Comparison of ENCODE assay signal across 1 cellular context in the genomic region with DNA sequence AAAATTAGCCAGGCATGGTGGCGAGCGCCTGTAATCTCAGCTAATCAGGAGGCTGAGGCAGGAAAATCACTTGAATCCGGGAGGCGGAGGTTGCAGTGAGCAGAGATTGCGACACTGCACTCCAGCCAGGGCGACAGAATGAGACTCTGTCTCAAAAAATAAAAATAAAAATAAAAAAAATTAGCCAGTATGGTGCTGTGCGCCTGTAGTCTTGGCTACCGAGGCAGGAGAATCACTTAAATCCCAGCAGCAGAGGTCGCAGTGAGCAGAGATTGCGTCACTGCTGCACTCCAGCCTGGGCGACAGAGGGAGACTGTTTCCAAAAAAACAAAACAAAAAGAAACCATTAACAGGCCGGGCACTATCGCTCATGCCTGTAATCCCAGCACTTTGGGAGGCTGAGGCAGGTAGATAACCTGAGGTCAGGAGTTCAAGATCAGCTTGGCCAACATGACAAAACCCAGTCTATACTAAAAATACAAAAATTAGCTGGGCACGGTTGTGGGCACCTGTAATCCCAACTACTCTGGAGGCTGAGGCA.
A peak's percentile ranks its signal among the peaks of the same experiment; 100 is the strongest.
TF ChIP-seq lines count a peak whose summit lies in the region.

No MANE protein-coding gene starts in this region.

TF ChIP-seq in HepG2, 621 proteins besides CTCF, POLR2A, EP300 and RAD21 (continues in another document):
- TF ChIP-seq ERF (CRISPR knock-in tag; IDR thresholded peaks at IDR 0.05), result peak; percentile 92
- peak; percentile 69 for TF ChIP-seq ZEB1 (IDR thresholded peaks at IDR 0.05; ENCODE audit: insufficient replicate concordance, low read depth)
- TF ChIP-seq, protein P1, sequence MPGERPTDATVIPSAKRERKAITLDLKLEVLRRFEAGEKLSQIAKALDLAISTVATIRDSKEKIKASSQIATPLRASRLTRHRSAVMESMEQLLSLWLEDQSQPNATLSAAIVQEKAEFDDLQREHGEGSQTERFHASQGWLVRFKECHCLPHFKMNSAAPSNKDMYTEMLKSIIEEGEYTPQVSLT (CRISPR knock-in tag; IDR thresholded peaks at IDR 0.05; ENCODE audit: borderline replicate concordance, low read depth), result 0 out of 2 replicates have a peak, but pooled peaks have one; percentile 22
- 0 out of 2 replicates have a peak, but pooled peaks have one; percentile 23 for TF ChIP-seq CHD4 (IDR thresholded peaks at IDR 0.05; ENCODE audit: borderline replicate concordance, low read length)
- TF ChIP-seq, protein P2, sequence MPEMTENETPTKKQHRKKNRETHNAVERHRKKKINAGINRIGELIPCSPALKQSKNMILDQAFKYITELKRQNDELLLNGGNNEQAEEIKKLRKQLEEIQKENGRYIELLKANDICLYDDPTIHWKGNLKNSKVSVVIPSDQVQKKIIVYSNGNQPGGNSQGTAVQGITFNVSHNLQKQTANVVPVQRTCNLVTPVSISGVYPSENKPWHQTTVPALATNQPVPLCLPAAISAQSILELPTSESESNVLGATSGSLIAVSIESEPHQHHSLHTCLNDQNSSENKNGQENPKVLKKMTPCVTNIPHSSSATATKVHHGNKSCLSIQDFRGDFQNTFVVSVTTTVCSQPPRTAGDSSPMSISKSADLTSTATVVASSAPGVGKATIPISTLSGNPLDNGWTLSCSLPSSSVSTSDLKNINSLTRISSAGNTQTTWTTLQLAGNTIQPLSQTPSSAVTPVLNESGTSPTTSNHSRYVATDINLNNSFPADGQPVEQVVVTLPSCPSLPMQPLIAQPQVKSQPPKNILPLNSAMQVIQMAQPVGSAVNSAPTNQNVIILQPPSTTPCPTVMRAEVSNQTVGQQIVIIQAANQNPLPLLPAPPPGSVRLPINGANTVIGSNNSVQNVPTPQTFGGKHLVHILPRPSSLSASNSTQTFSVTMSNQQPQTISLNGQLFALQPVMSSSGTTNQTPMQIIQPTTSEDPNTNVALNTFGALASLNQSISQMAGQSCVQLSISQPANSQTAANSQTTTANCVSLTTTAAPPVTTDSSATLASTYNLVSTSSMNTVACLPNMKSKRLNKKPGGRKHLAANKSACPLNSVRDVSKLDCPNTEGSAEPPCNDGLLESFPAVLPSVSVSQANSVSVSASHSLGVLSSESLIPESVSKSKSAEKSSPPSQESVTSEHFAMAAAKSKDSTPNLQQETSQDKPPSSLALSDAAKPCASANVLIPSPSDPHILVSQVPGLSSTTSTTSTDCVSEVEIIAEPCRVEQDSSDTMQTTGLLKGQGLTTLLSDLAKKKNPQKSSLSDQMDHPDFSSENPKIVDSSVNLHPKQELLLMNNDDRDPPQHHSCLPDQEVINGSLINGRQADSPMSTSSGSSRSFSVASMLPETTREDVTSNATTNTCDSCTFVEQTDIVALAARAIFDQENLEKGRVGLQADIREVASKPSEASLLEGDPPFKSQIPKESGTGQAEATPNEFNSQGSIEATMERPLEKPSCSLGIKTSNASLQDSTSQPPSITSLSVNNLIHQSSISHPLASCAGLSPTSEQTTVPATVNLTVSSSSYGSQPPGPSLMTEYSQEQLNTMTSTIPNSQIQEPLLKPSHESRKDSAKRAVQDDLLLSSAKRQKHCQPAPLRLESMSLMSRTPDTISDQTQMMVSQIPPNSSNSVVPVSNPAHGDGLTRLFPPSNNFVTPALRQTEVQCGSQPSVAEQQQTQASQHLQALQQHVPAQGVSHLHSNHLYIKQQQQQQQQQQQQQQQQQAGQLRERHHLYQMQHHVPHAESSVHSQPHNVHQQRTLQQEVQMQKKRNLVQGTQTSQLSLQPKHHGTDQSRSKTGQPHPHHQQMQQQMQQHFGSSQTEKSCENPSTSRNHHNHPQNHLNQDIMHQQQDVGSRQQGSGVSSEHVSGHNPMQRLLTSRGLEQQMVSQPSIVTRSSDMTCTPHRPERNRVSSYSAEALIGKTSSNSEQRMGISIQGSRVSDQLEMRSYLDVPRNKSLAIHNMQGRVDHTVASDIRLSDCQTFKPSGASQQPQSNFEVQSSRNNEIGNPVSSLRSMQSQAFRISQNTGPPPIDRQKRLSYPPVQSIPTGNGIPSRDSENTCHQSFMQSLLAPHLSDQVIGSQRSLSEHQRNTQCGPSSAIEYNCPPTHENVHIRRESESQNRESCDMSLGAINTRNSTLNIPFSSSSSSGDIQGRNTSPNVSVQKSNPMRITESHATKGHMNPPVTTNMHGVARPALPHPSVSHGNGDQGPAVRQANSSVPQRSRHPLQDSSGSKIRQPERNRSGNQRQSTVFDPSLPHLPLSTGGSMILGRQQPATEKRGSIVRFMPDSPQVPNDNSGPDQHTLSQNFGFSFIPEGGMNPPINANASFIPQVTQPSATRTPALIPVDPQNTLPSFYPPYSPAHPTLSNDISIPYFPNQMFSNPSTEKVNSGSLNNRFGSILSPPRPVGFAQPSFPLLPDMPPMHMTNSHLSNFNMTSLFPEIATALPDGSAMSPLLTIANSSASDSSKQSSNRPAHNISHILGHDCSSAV (CRISPR knock-in tag; IDR thresholded peaks at IDR 0.05; ENCODE audit: borderline replicate concordance), result 0 out of 2 replicates have a peak, but pooled peaks have one; percentile 43
- peak; percentile 100 for TF ChIP-seq CEBPG (CRISPR knock-in tag; IDR thresholded peaks at IDR 0.05)
- TF ChIP-seq, protein P3, sequence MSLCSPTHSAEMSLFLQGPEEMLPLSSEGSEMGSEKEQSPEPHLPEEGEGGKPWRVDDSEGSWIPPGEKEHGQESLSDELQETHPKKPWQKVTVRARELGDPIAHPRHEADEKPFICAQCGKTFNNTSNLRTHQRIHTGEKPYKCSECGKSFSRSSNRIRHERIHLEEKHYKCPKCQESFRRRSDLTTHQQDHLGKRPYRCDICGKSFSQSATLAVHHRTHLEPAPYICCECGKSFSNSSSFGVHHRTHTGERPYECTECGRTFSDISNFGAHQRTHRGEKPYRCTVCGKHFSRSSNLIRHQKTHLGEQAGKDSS (CRISPR knock-in tag; IDR thresholded peaks at IDR 0.05; ENCODE audit: borderline replicate concordance, low read depth), result peak; percentile 92
- TF ChIP-seq NR2F1 (CRISPR knock-in tag; IDR thresholded peaks at IDR 0.05), result peak in 1 of 2 experiments; percentile 12; a peak in 1 of 4 replicates
- peak; percentile 91 for TF ChIP-seq IRF2 (CRISPR knock-in tag; IDR thresholded peaks at IDR 0.05)
- peak; percentile 69; the same call in 1 of the 2 replicates for TF ChIP-seq KMT2B (CRISPR knock-in tag; IDR thresholded peaks at IDR 0.05)
- 0 out of 2 replicates have a peak, but pooled peaks have one; percentile 27 for TF ChIP-seq ZNF720 (CRISPR knock-in tag; IDR thresholded peaks at IDR 0.05)
- peak; percentile 77; the same call in 1 of the 2 replicates for TF ChIP-seq MEF2D (CRISPR knock-in tag; IDR thresholded peaks at IDR 0.05)
- TF ChIP-seq ETV5 (CRISPR knock-in tag; IDR thresholded peaks at IDR 0.05; ENCODE audit: borderline replicate concordance), result peak; percentile 27; the same call in 1 of the 2 replicates
- TF ChIP-seq ZNF292 (CRISPR knock-in tag; IDR thresholded peaks at IDR 0.05; ENCODE audit: borderline replicate concordance, low read depth), result 0 out of 2 replicates have a peak, but pooled peaks have one; percentile 57
- peak; percentile 91 for TF ChIP-seq JARID2 (CRISPR knock-in tag; IDR thresholded peaks at IDR 0.05; ENCODE audit: insufficient replicate concordance)
- TF ChIP-seq ZBTB4 (CRISPR knock-in tag; IDR thresholded peaks at IDR 0.05; ENCODE audit: borderline replicate concordance), result peak; percentile 58; the same call in 1 of the 2 replicates
- TF ChIP-seq, protein P4, sequence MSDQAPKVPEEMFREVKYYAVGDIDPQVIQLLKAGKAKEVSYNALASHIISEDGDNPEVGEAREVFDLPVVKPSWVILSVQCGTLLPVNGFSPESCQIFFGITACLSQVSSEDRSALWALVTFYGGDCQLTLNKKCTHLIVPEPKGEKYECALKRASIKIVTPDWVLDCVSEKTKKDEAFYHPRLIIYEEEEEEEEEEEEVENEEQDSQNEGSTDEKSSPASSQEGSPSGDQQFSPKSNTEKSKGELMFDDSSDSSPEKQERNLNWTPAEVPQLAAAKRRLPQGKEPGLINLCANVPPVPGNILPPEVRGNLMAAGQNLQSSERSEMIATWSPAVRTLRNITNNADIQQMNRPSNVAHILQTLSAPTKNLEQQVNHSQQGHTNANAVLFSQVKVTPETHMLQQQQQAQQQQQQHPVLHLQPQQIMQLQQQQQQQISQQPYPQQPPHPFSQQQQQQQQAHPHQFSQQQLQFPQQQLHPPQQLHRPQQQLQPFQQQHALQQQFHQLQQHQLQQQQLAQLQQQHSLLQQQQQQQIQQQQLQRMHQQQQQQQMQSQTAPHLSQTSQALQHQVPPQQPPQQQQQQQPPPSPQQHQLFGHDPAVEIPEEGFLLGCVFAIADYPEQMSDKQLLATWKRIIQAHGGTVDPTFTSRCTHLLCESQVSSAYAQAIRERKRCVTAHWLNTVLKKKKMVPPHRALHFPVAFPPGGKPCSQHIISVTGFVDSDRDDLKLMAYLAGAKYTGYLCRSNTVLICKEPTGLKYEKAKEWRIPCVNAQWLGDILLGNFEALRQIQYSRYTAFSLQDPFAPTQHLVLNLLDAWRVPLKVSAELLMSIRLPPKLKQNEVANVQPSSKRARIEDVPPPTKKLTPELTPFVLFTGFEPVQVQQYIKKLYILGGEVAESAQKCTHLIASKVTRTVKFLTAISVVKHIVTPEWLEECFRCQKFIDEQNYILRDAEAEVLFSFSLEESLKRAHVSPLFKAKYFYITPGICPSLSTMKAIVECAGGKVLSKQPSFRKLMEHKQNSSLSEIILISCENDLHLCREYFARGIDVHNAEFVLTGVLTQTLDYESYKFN (CRISPR knock-in tag; conservative IDR thresholded peaks at IDR 0.05), result 0 out of 2 replicates have a peak, but pooled peaks have one; percentile 15
- TF ChIP-seq TFDP1 (CRISPR knock-in tag; IDR thresholded peaks at IDR 0.05; ENCODE audit: borderline replicate concordance), result peak; percentile 43; the same call in 1 of the 2 replicates
- TF ChIP-seq BRCA1 (CRISPR knock-in tag; IDR thresholded peaks at IDR 0.05), result 0 out of 2 replicates have a peak, but pooled peaks have one; percentile 32
- TF ChIP-seq, protein P5, sequence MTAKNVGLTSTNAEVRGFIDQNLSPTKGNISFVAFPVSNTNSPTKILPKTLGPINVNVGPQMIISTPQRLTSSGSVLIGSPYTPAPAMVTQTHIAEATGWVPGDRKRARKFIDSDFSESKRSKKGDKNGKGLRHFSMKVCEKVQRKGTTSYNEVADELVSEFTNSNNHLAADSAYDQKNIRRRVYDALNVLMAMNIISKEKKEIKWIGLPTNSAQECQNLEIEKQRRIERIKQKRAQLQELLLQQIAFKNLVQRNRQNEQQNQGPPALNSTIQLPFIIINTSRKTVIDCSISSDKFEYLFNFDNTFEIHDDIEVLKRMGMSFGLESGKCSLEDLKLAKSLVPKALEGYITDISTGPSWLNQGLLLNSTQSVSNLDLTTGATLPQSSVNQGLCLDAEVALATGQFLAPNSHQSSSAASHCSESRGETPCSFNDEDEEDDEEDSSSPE (CRISPR knock-in tag; IDR thresholded peaks at IDR 0.05), result 0 out of 2 replicates have a peak, but pooled peaks have one; percentile 15
- TF ChIP-seq ZNF121 (CRISPR knock-in tag; IDR thresholded peaks at IDR 0.05), result 0 out of 2 replicates have a peak, but pooled peaks have one; percentile 34
- peak; percentile 81; the same call in 1 of the 2 replicates for TF ChIP-seq MIER3 (CRISPR knock-in tag; IDR thresholded peaks at IDR 0.05; ENCODE audit: borderline replicate concordance)
- TF ChIP-seq ZNF781 (CRISPR knock-in tag; IDR thresholded peaks at IDR 0.05; ENCODE audit: borderline replicate concordance, not compliant biosample characterization), result peak; percentile 74
- TF ChIP-seq ZBTB3 (CRISPR knock-in tag; IDR thresholded peaks at IDR 0.05; ENCODE audit: borderline replicate concordance, low read depth), result 0 out of 2 replicates have a peak, but pooled peaks have one; percentile 39
- peak; percentile 57; the same call in 1 of the 2 replicates for TF ChIP-seq ZFY (CRISPR knock-in tag; IDR thresholded peaks at IDR 0.05)
- TF ChIP-seq SMC3 (IDR thresholded peaks at IDR 0.05; ENCODE audit: low read length), result peak; percentile 98
